In the genomic region with DNA sequence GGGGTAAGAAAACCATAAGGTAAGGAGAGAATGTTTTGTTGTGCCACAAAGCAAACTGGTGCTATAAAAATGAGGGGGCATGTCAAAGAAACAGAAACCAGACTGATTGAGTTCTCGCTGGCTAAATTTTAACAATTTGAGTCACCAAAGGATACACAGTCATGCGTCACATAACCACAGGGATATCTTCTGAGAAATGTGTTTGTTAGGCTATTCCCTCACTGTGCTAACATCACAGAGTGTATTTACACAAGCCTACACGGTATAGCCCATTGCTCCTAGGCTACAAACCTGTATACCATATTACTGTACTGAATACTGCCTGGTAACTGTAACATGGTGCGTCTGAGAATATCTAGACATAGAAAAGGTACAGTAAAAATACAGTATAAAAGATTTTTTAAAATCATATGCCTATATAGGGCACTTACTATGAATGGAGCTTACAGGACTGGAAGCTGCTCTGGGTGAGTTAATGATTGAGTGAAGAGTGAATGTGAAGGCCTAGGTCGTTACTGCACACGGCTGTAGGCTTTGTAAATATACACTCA, we compare ENCODE assay signal across 8 cellular contexts. TPM values are rescaled to one million over a fixed set of nuclear protein-coding genes. Genes with fewer than 3 reads are reported as not detected.
A peak's percentile ranks its signal among the peaks of the same experiment; 100 is the strongest.
DNase-seq lines count a peak whose midpoint lies in the region; ATAC-seq, FAIRE-seq and TF ChIP-seq lines count a peak whose summit lies in the region.

No MANE protein-coding gene starts in this region.

- peaks cover 4 to 41% (median 36%) of the 10 kb centered on the region in 3 donors for H3K4me1 ChIP-seq in pancreas

- H3K9me3 ChIP-seq in pancreas = no peaks in the 10 kb centered on the region

- TF ChIP-seq CTCF in pancreas (IDR thresholded peaks at IDR 0.05) = no peak

- no peak overlapping the region for H3K4me3 ChIP-seq in pancreas

- no peaks in the 10 kb centered on the region for H3K36me3 ChIP-seq in pancreas

- 29 to 30% methylated on average over 6 of the region's 6 CpGs for WGBS in pancreas, 2 donors

- intact Hi-C loops in pancreas (cut with DNase I) = no loop called here

- H3K27me3 ChIP-seq in pancreas = no peaks in the 10 kb centered on the region

- peak overlapping the region in 2 of 4 donors; percentile 44 to 47 for H3K27ac ChIP-seq in pancreas

- DNase-seq in GM04503 (ENCODE audit: low read depth) = peak; percentile 22
- peak; percentile 85 for DNase-seq in astrocyte of the hippocampus (ENCODE audit: low read depth, low spot score)
- DNase-seq in pancreas = no peak
- DNase-seq in NCI-H1092 (lab: John Stamatoyannopoulos, UW) = no peak
- DNase-seq in hippocampal formation (lab: John Stamatoyannopoulos, UW) = no peak
- no peak for DNase-seq in SIG-M5 treated with dmso at 0.1 percent for 504 hours (lab: John Stamatoyannopoulos, UW; ENCODE audit: unreplicated experiment)

- ATAC-seq in GM19468 (IDR thresholded peaks at IDR 0.05; ENCODE audit: extremely low read depth, unreplicated experiment) (peak; percentile 92), HG03469 (IDR thresholded peaks at IDR 0.05; ENCODE audit: unreplicated experiment) (peak; percentile 93), pancreas (peak; percentile 91 to 96 (median 94))

- FAIRE-seq in pancreas (lab: Jason Lieb, UNC) = peak; percentile 17

RNA-seq across cellular contexts. Expression of a gene that starts 50.1 kb away (rescaled TPM):
- 10 to 100 TPM; 11.8 to 30.1 (median 20.5) TPM for total RNA-seq in pancreas
- 10 to 100 TPM; 10.1 to 18.1 TPM for polyA plus RNA-seq in pancreas

Comparison
In these comparisons a context has a peak if more than half of its experiments do, and no peak if none do; other contexts are left out.
1. DNase-seq: peak in GM04503 (single experiment) and astrocyte of the hippocampus (single experiment); none in pancreas (0 of 6), NCI-H1092 (single experiment), hippocampal formation (0 of 2) and SIG-M5 treated with dmso at 0.1 percent for 504 hours (single experiment).
2. Peak in every context shown above with its lines, with median percentiles within 50 percentile points of each other: ATAC-seq.